30 cellular contexts compared by ENCODE assay signal in genomic region chr13:48165727-48166126, GRCh38.
"Had no signal": no experiment of that assay in that cellular context is flagged by ENCODE, and none has a peak within 500 bp of the region (broad histone marks: within the 10 kb centered on the region; RNA-seq: fewer than 3 reads in every experiment).

No MANE protein-coding gene starts in this region.

- H3K27ac Mint-ChIP-seq: activated CD4-positive, alpha-beta memory T cell treated with anti-CD3 and anti-CD28 coated beads for 36 hours; activated CD4-positive, alpha-beta T cell treated with anti-CD3 and anti-CD28 coated beads for 36 hours; activated CD4-positive, alpha-beta T cell treated with anti-CD3 and anti-CD28 coated beads, Interleukin-2, amount 10 ng/mL, durations not matched to agents 24 days and 14 days; activated CD8-positive, alpha-beta memory T cell treated with anti-CD3 and anti-CD28 coated beads, Interleukin-2, amount 10 ng/mL, durations not matched to agents 7 days and 5 days; activated CD8-positive, alpha-beta T cell treated with anti-CD3 and anti-CD28 coated beads, Interleukin-2, amount 10 ng/mL, durations not matched to agents 7 days and 5 days; activated naive CD4-positive, alpha-beta T cell treated with anti-CD3 and anti-CD28 coated beads, Interleukin-2, amount 10 ng/mL, durations not matched to agents 7 days and 5 days; activated naive CD4-positive, alpha-beta T cell treated with anti-CD3 and anti-CD28 coated beads, Interleukin-2, amount 50 U/mL, for 72 hours; activated naive CD8-positive, alpha-beta T cell treated with anti-CD3 and anti-CD28 coated beads, Interleukin-2, amount 10 ng/mL, durations not matched to agents 7 days and 5 days; activated T-helper 1 cell treated with anti-CD3 and anti-CD28 coated beads, Interleukin-12 subunit alpha, Interleukin-12 subunit beta, Interleukin-2, Interleukin-4 antibody, amounts not matched to agents 30 ng/mL and 10 ng/mL and 1 ng/mL, durations not matched to agents 14 hours and 24 hours and 36 hours; brain; dendritic cell treated with granulocyte-macrophage colony-stimulating factor and Interleukin-4, amounts not matched to agents 40 ng/mL and 50 ng/mL, for 4 days; endodermal cell had no signal

- H3K4me3 ChIP-seq: ascending aorta, breast epithelium, coronary artery, dorsolateral prefrontal cortex, heart right ventricle had no signal

- FAIRE-seq: frontal cortex had no signal

- H3K36me3 ChIP-seq: ascending aorta, breast epithelium, heart right ventricle had no signal

- H3K27me3 ChIP-seq: ascending aorta, breast epithelium, dorsolateral prefrontal cortex, heart right ventricle had no signal

- H3K4me1 Mint-ChIP-seq: brain had no signal

- H3K4me1 ChIP-seq: ascending aorta, breast epithelium had no signal

- H3K9me3 ChIP-seq: ascending aorta, breast epithelium, heart right ventricle had no signal

- H3K36me3 Mint-ChIP-seq: activated CD4-positive, alpha-beta memory T cell treated with anti-CD3 and anti-CD28 coated beads for 36 hours; activated CD8-positive, alpha-beta memory T cell treated with anti-CD3 and anti-CD28 coated beads, Interleukin-2, amount 10 ng/mL, durations not matched to agents 7 days and 5 days; activated naive CD4-positive, alpha-beta T cell treated with anti-CD3 and anti-CD28 coated beads, Interleukin-2, amount 10 ng/mL, durations not matched to agents 7 days and 5 days; activated naive CD4-positive, alpha-beta T cell treated with anti-CD3 and anti-CD28 coated beads, Interleukin-2, amount 50 U/mL, for 72 hours; activated naive CD8-positive, alpha-beta T cell treated with anti-CD3 and anti-CD28 coated beads, Interleukin-2, amount 10 ng/mL, durations not matched to agents 7 days and 5 days; brain had no signal

- ATAC-seq: activated CD4-positive, alpha-beta T cell treated with anti-CD3 and anti-CD28 coated beads for 36 hours; activated CD8-positive, alpha-beta memory T cell treated with anti-CD3 and anti-CD28 coated beads, Interleukin-2, amount 10 ng/mL, durations not matched to agents 7 days and 5 days; activated CD8-positive, alpha-beta T cell treated with anti-CD3 and anti-CD28 coated beads, Interleukin-2, amount 10 ng/mL, durations not matched to agents 7 days and 5 days; heart right ventricle had no signal

- H3K9me3 Mint-ChIP-seq: activated CD4-positive, alpha-beta memory T cell treated with anti-CD3 and anti-CD28 coated beads for 36 hours; activated CD4-positive, alpha-beta T cell treated with anti-CD3 and anti-CD28 coated beads, Interleukin-2, amount 10 ng/mL, durations not matched to agents 24 days and 14 days; activated naive CD4-positive, alpha-beta T cell treated with anti-CD3 and anti-CD28 coated beads, Interleukin-2, amount 10 ng/mL, durations not matched to agents 7 days and 5 days; activated naive CD4-positive, alpha-beta T cell treated with anti-CD3 and anti-CD28 coated beads, Interleukin-2, amount 50 U/mL, for 72 hours; activated naive CD8-positive, alpha-beta T cell treated with anti-CD3 and anti-CD28 coated beads, Interleukin-2, amount 10 ng/mL, durations not matched to agents 7 days and 5 days; activated T-helper 1 cell treated with anti-CD3 and anti-CD28 coated beads, Interleukin-12 subunit alpha, Interleukin-12 subunit beta, Interleukin-2, Interleukin-4 antibody, amounts not matched to agents 30 ng/mL and 10 ng/mL and 1 ng/mL, durations not matched to agents 14 hours and 24 hours and 36 hours; brain; central memory CD8-positive, alpha-beta T cell; dendritic cell treated with granulocyte-macrophage colony-stimulating factor and Interleukin-4, amounts not matched to agents 40 ng/mL and 50 ng/mL, for 4 days; endodermal cell had no signal

- H3K27ac ChIP-seq: ascending aorta, breast epithelium, coronary artery, heart right ventricle had no signal

- H3K4me3 Mint-ChIP-seq: activated CD4-positive, alpha-beta memory T cell treated with anti-CD3 and anti-CD28 coated beads for 36 hours; activated CD4-positive, alpha-beta T cell treated with anti-CD3 and anti-CD28 coated beads for 36 hours; activated CD4-positive, alpha-beta T cell treated with anti-CD3 and anti-CD28 coated beads, Interleukin-2, amount 10 ng/mL, durations not matched to agents 24 days and 14 days; activated CD8-positive, alpha-beta memory T cell treated with anti-CD3 and anti-CD28 coated beads, Interleukin-2, amount 10 ng/mL, durations not matched to agents 7 days and 5 days; activated CD8-positive, alpha-beta T cell treated with anti-CD3 and anti-CD28 coated beads, Interleukin-2, amount 10 ng/mL, durations not matched to agents 7 days and 5 days; activated naive CD4-positive, alpha-beta T cell treated with anti-CD3 and anti-CD28 coated beads, Interleukin-2, amount 10 ng/mL, durations not matched to agents 7 days and 5 days; activated naive CD8-positive, alpha-beta T cell treated with anti-CD3 and anti-CD28 coated beads, Interleukin-2, amount 10 ng/mL, durations not matched to agents 7 days and 5 days; activated T-helper 1 cell treated with anti-CD3 and anti-CD28 coated beads, Interleukin-12 subunit alpha, Interleukin-12 subunit beta, Interleukin-2, Interleukin-4 antibody, amounts not matched to agents 30 ng/mL and 10 ng/mL and 1 ng/mL, durations not matched to agents 14 hours and 24 hours and 36 hours; brain; central memory CD8-positive, alpha-beta T cell; dendritic cell treated with granulocyte-macrophage colony-stimulating factor and Interleukin-4, amounts not matched to agents 40 ng/mL and 50 ng/mL, for 4 days; endodermal cell had no signal

- H3K27me3 Mint-ChIP-seq: activated CD4-positive, alpha-beta memory T cell treated with anti-CD3 and anti-CD28 coated beads for 36 hours; activated CD4-positive, alpha-beta T cell treated with anti-CD3 and anti-CD28 coated beads for 36 hours; activated CD8-positive, alpha-beta memory T cell treated with anti-CD3 and anti-CD28 coated beads, Interleukin-2, amount 10 ng/mL, durations not matched to agents 7 days and 5 days; activated naive CD8-positive, alpha-beta T cell treated with anti-CD3 and anti-CD28 coated beads, Interleukin-2, amount 10 ng/mL, durations not matched to agents 7 days and 5 days; central memory CD8-positive, alpha-beta T cell; dendritic cell treated with granulocyte-macrophage colony-stimulating factor and Interleukin-4, amounts not matched to agents 40 ng/mL and 50 ng/mL, for 4 days had no signal

- DNase-seq: activated CD4-positive, alpha-beta memory T cell treated with anti-CD3 and anti-CD28 coated beads for 36 hours; activated CD4-positive, alpha-beta T cell treated with anti-CD3 and anti-CD28 coated beads for 36 hours; activated CD4-positive, alpha-beta T cell treated with anti-CD3 and anti-CD28 coated beads, Interleukin-2, amount 10 ng/mL, durations not matched to agents 24 days and 14 days; activated CD4-positive, CD25-positive, alpha-beta regulatory T cell; activated CD4-positive, CD25-positive, alpha-beta regulatory T cell treated with anti-CD3 and anti-CD28 coated beads, Interleukin-2, amount 50 U/mL, for 72 hours; activated CD8-positive, alpha-beta memory T cell treated with anti-CD3 and anti-CD28 coated beads, Interleukin-2, amount 10 ng/mL, durations not matched to agents 7 days and 5 days; activated CD8-positive, alpha-beta memory T cell treated with anti-CD3 and anti-CD28 coated beads, Interleukin-2, amount 50 U/mL, for 4 hours; activated CD8-positive, alpha-beta T cell treated with anti-CD3 and anti-CD28 coated beads, Interleukin-2, amount 10 ng/mL, durations not matched to agents 7 days and 5 days; activated gamma-delta T cell; activated naive CD4-positive, alpha-beta T cell; activated naive CD4-positive, alpha-beta T cell treated with anti-CD3 and anti-CD28 coated beads, Interleukin-2, amount 10 ng/mL, durations not matched to agents 7 days and 5 days; activated naive CD8-positive, alpha-beta T cell treated with anti-CD3 and anti-CD28 coated beads, Interleukin-2, amount 10 ng/mL, durations not matched to agents 7 days and 5 days; activated T-cell treated with anti-CD3 and anti-CD28 coated beads, Interleukin-2, amount 50 U/mL, for 1 hour; activated T-cell treated with anti-CD3 and anti-CD28 coated beads, Interleukin-2, amount 50 U/mL, for 48 hours; dorsolateral prefrontal cortex; effector memory CD4-positive, alpha-beta T cell; endodermal cell; erythroblast; foreskin fibroblast; heart right ventricle; T-helper 2 cell had no signal
